ENCODE assay signal across 1 cellular context in the genomic region with DNA sequence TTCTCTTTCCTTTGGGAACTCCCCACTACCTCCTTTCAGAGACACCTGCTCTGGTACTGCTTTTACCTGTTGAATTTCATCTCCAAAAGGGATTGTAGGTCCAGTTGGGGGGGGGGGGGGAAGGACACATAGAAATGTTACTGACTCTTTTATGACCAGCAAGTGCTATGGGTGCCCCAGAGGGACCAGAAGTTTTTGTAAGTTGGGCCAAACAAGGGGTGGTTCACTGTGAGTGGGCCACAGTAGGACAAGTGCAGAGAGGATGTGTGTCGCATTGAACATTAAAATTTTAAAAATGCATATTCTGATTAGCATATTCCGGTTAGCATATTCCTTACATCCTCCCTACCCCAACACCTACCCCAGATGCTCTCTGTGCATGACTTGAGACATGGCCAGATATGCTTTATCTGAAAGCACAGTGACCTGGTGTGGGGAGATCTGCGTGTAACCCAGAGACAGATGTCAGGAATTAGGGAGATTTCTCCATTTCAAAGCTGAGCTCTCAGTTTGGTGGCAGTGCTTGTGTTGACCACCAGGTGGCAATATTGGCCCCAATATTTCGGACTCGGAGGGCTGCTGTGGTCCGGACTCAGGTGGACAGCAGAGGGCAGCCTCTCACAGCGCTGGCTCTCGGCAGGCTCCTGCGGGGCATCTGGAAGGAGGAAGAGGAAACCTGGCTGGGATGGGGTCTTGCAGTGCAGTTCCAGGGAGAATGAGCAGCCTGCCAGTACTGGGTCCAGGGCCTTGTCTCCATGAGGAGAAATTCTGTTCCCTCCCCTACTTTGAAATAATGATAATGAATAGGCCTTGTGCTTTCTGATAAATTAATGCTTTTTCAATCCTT.
TF ChIP-seq lines count a peak whose summit lies in the region.

No MANE protein-coding gene starts in this region.

TF ChIP-seq in HEK293, 187 proteins besides CTCF, POLR2A, EP300 and RAD21 (continued from another document):
- TF ChIP-seq, protein P1, sequence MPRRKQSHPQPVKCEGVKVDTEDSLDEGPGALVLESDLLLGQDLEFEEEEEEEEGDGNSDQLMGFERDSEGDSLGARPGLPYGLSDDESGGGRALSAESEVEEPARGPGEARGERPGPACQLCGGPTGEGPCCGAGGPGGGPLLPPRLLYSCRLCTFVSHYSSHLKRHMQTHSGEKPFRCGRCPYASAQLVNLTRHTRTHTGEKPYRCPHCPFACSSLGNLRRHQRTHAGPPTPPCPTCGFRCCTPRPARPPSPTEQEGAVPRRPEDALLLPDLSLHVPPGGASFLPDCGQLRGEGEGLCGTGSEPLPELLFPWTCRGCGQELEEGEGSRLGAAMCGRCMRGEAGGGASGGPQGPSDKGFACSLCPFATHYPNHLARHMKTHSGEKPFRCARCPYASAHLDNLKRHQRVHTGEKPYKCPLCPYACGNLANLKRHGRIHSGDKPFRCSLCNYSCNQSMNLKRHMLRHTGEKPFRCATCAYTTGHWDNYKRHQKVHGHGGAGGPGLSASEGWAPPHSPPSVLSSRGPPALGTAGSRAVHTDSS (tag by site-specific recombination; IDR thresholded peaks at IDR 0.05): 0 out of 2 replicates have a peak, but pooled peaks have one; percentile 8
- TF ChIP-seq, protein P2, sequence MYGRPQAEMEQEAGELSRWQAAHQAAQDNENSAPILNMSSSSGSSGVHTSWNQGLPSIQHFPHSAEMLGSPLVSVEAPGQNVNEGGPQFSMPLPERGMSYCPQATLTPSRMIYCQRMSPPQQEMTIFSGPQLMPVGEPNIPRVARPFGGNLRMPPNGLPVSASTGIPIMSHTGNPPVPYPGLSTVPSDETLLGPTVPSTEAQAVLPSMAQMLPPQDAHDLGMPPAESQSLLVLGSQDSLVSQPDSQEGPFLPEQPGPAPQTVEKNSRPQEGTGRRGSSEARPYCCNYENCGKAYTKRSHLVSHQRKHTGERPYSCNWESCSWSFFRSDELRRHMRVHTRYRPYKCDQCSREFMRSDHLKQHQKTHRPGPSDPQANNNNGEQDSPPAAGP (tag by site-specific recombination; IDR thresholded peaks at IDR 0.05): peak; percentile 62; the same call in 1 of the 2 replicates
- TF ChIP-seq ZNF24 (tag by site-specific recombination; IDR thresholded peaks at IDR 0.05) (0 out of 2 replicates have a peak, but pooled peaks have one; percentile 50), ZNF121 (tag by site-specific recombination; IDR thresholded peaks at IDR 0.05) (peak; percentile 93), ZSCAN30 (tag by site-specific recombination; IDR thresholded peaks at IDR 0.05) (peak; percentile 93), ZNF133 (tag by site-specific recombination; IDR thresholded peaks at IDR 0.05) (no peak), ZNF629 (tag by site-specific recombination; IDR thresholded peaks at IDR 0.05) (0 out of 2 replicates have a peak, but pooled peaks have one; percentile 35)
- TF ChIP-seq, protein P3, sequence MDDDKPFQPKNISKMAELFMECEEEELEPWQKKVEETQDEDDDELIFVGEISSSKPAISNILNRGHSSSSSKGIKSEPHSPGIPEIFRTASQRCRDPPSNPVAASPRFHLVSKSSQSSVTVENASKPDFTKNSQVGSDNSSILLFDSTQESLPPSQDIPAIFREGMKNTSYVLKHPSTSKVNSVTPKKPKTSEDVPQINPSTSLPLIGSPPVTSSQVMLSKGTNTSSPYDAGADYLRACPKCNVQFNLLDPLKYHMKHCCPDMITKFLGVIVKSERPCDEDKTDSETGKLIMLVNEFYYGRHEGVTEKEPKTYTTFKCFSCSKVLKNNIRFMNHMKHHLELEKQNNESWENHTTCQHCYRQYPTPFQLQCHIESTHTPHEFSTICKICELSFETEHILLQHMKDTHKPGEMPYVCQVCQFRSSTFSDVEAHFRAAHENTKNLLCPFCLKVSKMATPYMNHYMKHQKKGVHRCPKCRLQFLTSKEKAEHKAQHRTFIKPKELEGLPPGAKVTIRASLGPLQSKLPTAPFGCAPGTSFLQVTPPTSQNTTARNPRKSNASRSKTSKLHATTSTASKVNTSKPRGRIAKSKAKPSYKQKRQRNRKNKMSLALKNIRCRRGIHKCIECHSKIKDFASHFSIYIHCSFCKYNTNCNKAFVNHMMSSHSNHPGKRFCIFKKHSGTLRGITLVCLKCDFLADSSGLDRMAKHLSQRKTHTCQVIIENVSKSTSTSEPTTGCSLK (tag by site-specific recombination; IDR thresholded peaks at IDR 0.05): no peak
